In the genomic region with DNA sequence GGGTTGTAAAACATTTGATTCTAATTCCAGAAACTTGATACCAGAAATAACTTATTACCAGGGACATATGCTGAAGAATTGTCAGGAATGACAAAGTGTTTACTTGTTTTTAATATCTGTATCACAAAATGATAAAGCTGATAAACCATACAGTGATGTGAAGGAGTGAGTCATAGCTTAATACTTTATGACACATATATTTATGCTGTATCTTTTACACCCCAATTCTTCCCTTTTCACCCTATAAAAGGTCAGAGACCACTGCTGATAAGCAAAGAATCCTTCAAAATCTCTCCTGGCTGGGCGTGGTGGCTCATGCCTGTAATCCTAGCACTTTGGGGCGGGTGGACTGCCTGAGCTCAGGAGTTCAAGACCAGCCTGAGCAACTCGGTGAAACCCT, we compare ENCODE assay signal across 13 cellular contexts. TPM values are rescaled to one million over a fixed set of nuclear protein-coding genes. Genes with fewer than 3 reads are reported as not detected.
A peak's percentile ranks its signal among the peaks of the same experiment; 100 is the strongest.
DNase-seq lines count a peak whose midpoint lies in the region; ATAC-seq, FAIRE-seq and TF ChIP-seq lines count a peak whose summit lies in the region.
"Had no signal": no experiment of that assay in that cellular context is flagged by ENCODE, and none has a peak within 500 bp of the region (broad histone marks: within the 10 kb centered on the region; RNA-seq: fewer than 3 reads in every experiment).

No MANE protein-coding gene starts in this region.

- H3K4me3 ChIP-seq in ACC112 (ENCODE audit: low read depth, low read length) (no peak overlapping the region), astrocyte (ENCODE audit: insufficient read depth, low read depth, low read length) (no peak overlapping the region), suprapubic skin (no peak overlapping the region)
- H3K4me3 ChIP-seq in naive thymus-derived CD4-positive, alpha-beta T cell (ENCODE audit: low read length): no peak overlapping the region
- H3K4me3 ChIP-seq: colonic mucosa had no signal

- H3K9ac ChIP-seq in astrocyte (ENCODE audit: low read length): no peak overlapping the region

- H2AFZ ChIP-seq in ACC112 (ENCODE audit: low read length, unreplicated experiment) (no peak overlapping the region), astrocyte (ENCODE audit: low read depth, low read length) (no peak overlapping the region)

- intact Hi-C loops in naive thymus-derived CD4-positive, alpha-beta T cell (cut with micrococcal nuclease): loop anchor here (2.0 to 10.0 kb wide), 8 partner anchors 13 to 1785 kb away; a partner anchor contains a TSS

- no peak for ATAC-seq in naive thymus-derived CD4-positive, alpha-beta T cell
- no peak for ATAC-seq in GM18505 (IDR thresholded peaks at IDR 0.05; ENCODE audit: unreplicated experiment)

- H3K4me1 ChIP-seq in ACC112 (ENCODE audit: control insufficient read depth, insufficient read depth, low read length, unreplicated experiment) (peaks cover 32% of the 10 kb centered on the region), astrocyte (ENCODE audit: insufficient read depth, low read length) (peaks cover 18% of the 10 kb centered on the region), suprapubic skin (peaks cover 31% of the 10 kb centered on the region)
- peaks cover 22 to 26% of the 10 kb centered on the region in 2 donors for H3K4me1 ChIP-seq in naive thymus-derived CD4-positive, alpha-beta T cell (ENCODE audit: control insufficient read depth in 2 of 2, insufficient read depth in 2 of 2, low read length in 2 of 2)
- H3K4me1 ChIP-seq: colonic mucosa had no signal

- peaks cover 44 to 62% (median 45%) of the 10 kb centered on the region in 3 donors for H3K4me1 Mint-ChIP-seq in IgD-negative memory B cell
- peaks cover 7% of the 10 kb centered on the region for H3K4me1 Mint-ChIP-seq in astrocyte (ENCODE audit: low read depth, unreplicated experiment)
- peaks cover 17 to 57% (median 36%) of the 10 kb centered on the region in 7 donors for H3K4me1 Mint-ChIP-seq in naive thymus-derived CD4-positive, alpha-beta T cell

- H3K27me3 Mint-ChIP-seq in IgD-negative memory B cell: no peaks in the 10 kb centered on the region
- H3K27me3 Mint-ChIP-seq in astrocyte (ENCODE audit: low read depth, unreplicated experiment): no peaks in the 10 kb centered on the region
- H3K27me3 Mint-ChIP-seq in naive thymus-derived CD4-positive, alpha-beta T cell: peaks cover 0 to 5% (median 0%) of the 10 kb centered on the region in 5 donors

- TF ChIP-seq POLR2A in GM18505 (IDR thresholded peaks at IDR 0.05; ENCODE audit: borderline replicate concordance, extremely low read depth, insufficient read depth, insufficient read length) (no peak), suprapubic skin (IDR thresholded peaks at IDR 0.05) (no peak)

- CTCF ChIA-PET in naive thymus-derived CD4-positive, alpha-beta T cell (lab: Charles Lee): interaction anchor here (1.0 to 5.4 kb wide), 3 partner anchors 11 to 33 kb away, joined by 3 to 89 read pairs (median 3); no protein-coding TSS in a partner anchor

- TF ChIP-seq EP300 in suprapubic skin (IDR thresholded peaks at IDR 0.05): no peak

- H3K27ac ChIP-seq in ACC112 (ENCODE audit: low read depth, low read length): peak overlapping the region; percentile 41; the same call in 1 of the 2 replicates
- peak overlapping the region; percentile 0 for H3K27ac ChIP-seq in astrocyte (ENCODE audit: low read depth, low read length)
- no peak overlapping the region for H3K27ac ChIP-seq in naive thymus-derived CD4-positive, alpha-beta T cell (ENCODE audit: low read depth, low read length)
- no peak overlapping the region for H3K27ac ChIP-seq in suprapubic skin

- H3K9me3 Mint-ChIP-seq in IgD-negative memory B cell: no peaks in the 10 kb centered on the region
- H3K9me3 Mint-ChIP-seq in astrocyte (ENCODE audit: unreplicated experiment): peaks cover 1% of the 10 kb centered on the region
- peaks cover 0 to 8% (median 0%) of the 10 kb centered on the region in 11 donors for H3K9me3 Mint-ChIP-seq in naive thymus-derived CD4-positive, alpha-beta T cell
- H3K9me3 Mint-ChIP-seq: activated naive CD4-positive, alpha-beta T cell treated with anti-CD3 and anti-CD28 coated beads for 36 hours had no signal

- DNase-seq in astrocyte (ENCODE audit: low read depth): peak; percentile 35
- no peak for DNase-seq in naive thymus-derived CD4-positive, alpha-beta T cell
- DNase-seq in AG08395 (ENCODE audit: low spot score): no peak
- DNase-seq in DMS53 treated with DMSO at 0.1 percent for 48 hours (lab: John Stamatoyannopoulos, UW; ENCODE audit: unreplicated experiment): no peak
- no peak for DNase-seq in suprapubic skin (ENCODE audit: low spot score in 2 of 2)
- DNase-seq: activated naive CD4-positive, alpha-beta T cell treated with anti-CD3 and anti-CD28 coated beads for 36 hours; colonic mucosa; foreskin melanocyte; NCI-H2029 had no signal

- no peaks in the 10 kb centered on the region for H3K27me3 ChIP-seq in ACC112 (ENCODE audit: insufficient read depth, low read length)
- H3K27me3 ChIP-seq in astrocyte (ENCODE audit: insufficient read depth, low read length): no peaks in the 10 kb centered on the region
- H3K27me3 ChIP-seq in naive thymus-derived CD4-positive, alpha-beta T cell (ENCODE audit: control insufficient read depth in 2 of 2, insufficient read depth in 2 of 2, low read length in 2 of 2): no peaks in the 10 kb centered on the region
- no peaks in the 10 kb centered on the region for H3K27me3 ChIP-seq in suprapubic skin
- H3K27me3 ChIP-seq: colonic mucosa had no signal

- peak overlapping the region in 3 of 4 donors; percentile 56 to 89 (median 80) for H3K4me3 Mint-ChIP-seq in IgD-negative memory B cell
- no peak overlapping the region for H3K4me3 Mint-ChIP-seq in astrocyte (ENCODE audit: unreplicated experiment)
- peak overlapping the region in 2 of 10 donors; percentile 10 to 14 for H3K4me3 Mint-ChIP-seq in naive thymus-derived CD4-positive, alpha-beta T cell
- H3K4me3 Mint-ChIP-seq: activated naive CD4-positive, alpha-beta T cell treated with anti-CD3 and anti-CD28 coated beads for 36 hours had no signal

- no peak overlapping the region for H3K4me2 ChIP-seq in astrocyte (ENCODE audit: low read length)

- TF ChIP-seq CTCF in astrocyte (IDR thresholded peaks at IDR 0.05; ENCODE audit: insufficient read depth, low read depth, low read length) (no peak), suprapubic skin (IDR thresholded peaks at IDR 0.05) (no peak)

- H3K9me3 ChIP-seq in astrocyte (ENCODE audit: insufficient read depth, low read depth, low read length) (no peaks in the 10 kb centered on the region), suprapubic skin (no peaks in the 10 kb centered on the region)
- H3K9me3 ChIP-seq in naive thymus-derived CD4-positive, alpha-beta T cell (ENCODE audit: control insufficient read depth in 2 of 3, low read length in 3 of 3): no peaks in the 10 kb centered on the region
- H3K9me3 ChIP-seq: colonic mucosa had no signal

- H3K27ac Mint-ChIP-seq in IgD-negative memory B cell: peak overlapping the region; percentile 95 to 98 (median 95)
- no peak overlapping the region for H3K27ac Mint-ChIP-seq in astrocyte (ENCODE audit: unreplicated experiment)
- peak overlapping the region in 5 of 9 donors; percentile 13 to 100 (median 86) for H3K27ac Mint-ChIP-seq in naive thymus-derived CD4-positive, alpha-beta T cell
- H3K27ac Mint-ChIP-seq: activated naive CD4-positive, alpha-beta T cell treated with anti-CD3 and anti-CD28 coated beads for 36 hours had no signal

- peaks cover 12% of the 10 kb centered on the region for H4K20me1 ChIP-seq in astrocyte (ENCODE audit: insufficient read depth, low read length)

- WGBS in suprapubic skin: 86% methylated on average over 3 of the region's 3 CpGs

- peaks cover 32% of the 10 kb centered on the region for H3K79me2 ChIP-seq in ACC112 (ENCODE audit: control insufficient read depth, insufficient read depth, low read length, unreplicated experiment)
- peaks cover 30% of the 10 kb centered on the region for H3K79me2 ChIP-seq in astrocyte (ENCODE audit: insufficient read depth, low read length)

- no peaks in the 10 kb centered on the region for H3K36me3 ChIP-seq in ACC112 (ENCODE audit: insufficient read depth, low read length)
- no peaks in the 10 kb centered on the region for H3K36me3 ChIP-seq in astrocyte (ENCODE audit: insufficient read depth, low read length)
- peaks cover 0 to 5% (median 0%) of the 10 kb centered on the region in 3 experiments for H3K36me3 ChIP-seq in naive thymus-derived CD4-positive, alpha-beta T cell (ENCODE audit: control insufficient read depth in 2 of 3, insufficient read depth in 3 of 3, low read length in 3 of 3)
- no peaks in the 10 kb centered on the region for H3K36me3 ChIP-seq in suprapubic skin
- H3K36me3 ChIP-seq: colonic mucosa had no signal

- POLR2A ChIA-PET in naive thymus-derived CD4-positive, alpha-beta T cell (lab: Charles Lee): interaction anchor here (5.7 kb wide), 1 partner anchor 11 kb away, joined by 169 read pairs; no protein-coding TSS in a partner anchor

- no peaks in the 10 kb centered on the region for H3K36me3 Mint-ChIP-seq in IgD-negative memory B cell
- peaks cover 2% of the 10 kb centered on the region for H3K36me3 Mint-ChIP-seq in astrocyte (ENCODE audit: low read depth, unreplicated experiment)
- peaks cover 0 to 7% (median 0%) of the 10 kb centered on the region in 5 donors for H3K36me3 Mint-ChIP-seq in naive thymus-derived CD4-positive, alpha-beta T cell

- FAIRE-seq in astrocyte (lab: Jason Lieb, UNC): no peak
- FAIRE-seq: keratinocyte had no signal

RNA-seq across cellular contexts. Expression of a gene that starts 1.6 kb away (rescaled TPM):
- 63.3 TPM for polyA plus RNA-seq in IgD-negative memory B cell
- total RNA-seq in astrocyte (27.4 and 33.8 TPM in 2 replicates), suprapubic skin (10 to 100 TPM; 29.9 to 51.2 (median 37.2) TPM)
- total RNA-seq in naive thymus-derived CD4-positive, alpha-beta T cell: 10 to 100 TPM; 44.7 to 84.4 (median 63.5) TPM
- 10 to 100 TPM; 82.6 to 84.3 TPM for polyA plus RNA-seq in naive thymus-derived CD4-positive, alpha-beta T cell

Comparison
In these comparisons a context has a peak if more than half of its experiments do, and no peak if none do; other contexts are left out.
1. H3K27ac ChIP-seq: peak in ACC112 (single experiment) and astrocyte (single experiment); none in naive thymus-derived CD4-positive, alpha-beta T cell (single experiment) and suprapubic skin (single experiment).